ENCODE assay signal across 15 cellular contexts in genomic region chr9:108534741-108535140, GRCh38.
DNase-seq lines count a peak whose midpoint lies in the region; ATAC-seq and TF ChIP-seq lines count a peak whose summit lies in the region.
"Had no signal": no experiment of that assay in that cellular context is flagged by ENCODE, and none has a peak within 500 bp of the region (broad histone marks: within the 10 kb centered on the region; RNA-seq: fewer than 3 reads in every experiment).

No MANE protein-coding gene starts in this region.

- ATAC-seq in GM18519 (IDR thresholded peaks at IDR 0.05; ENCODE audit: low FRiP score, unreplicated experiment) (no peak), GM19351 (IDR thresholded peaks at IDR 0.05; ENCODE audit: unreplicated experiment) (no peak)

- H3K4me3 Mint-ChIP-seq in HFFc6: peak overlapping the region; percentile 49
- H3K4me3 Mint-ChIP-seq: activated naive CD8-positive, alpha-beta T cell treated with anti-CD3 and anti-CD28 coated beads for 36 hours had no signal

- H3K4me3 ChIP-seq in foreskin fibroblast (ENCODE audit: low read depth in 1 of 2, low read length in 2 of 2): no peak overlapping the region
- H3K4me3 ChIP-seq: SK-N-MC had no signal

- H3K9me3 Mint-ChIP-seq in HFFc6: peaks cover 9% of the 10 kb centered on the region
- H3K9me3 Mint-ChIP-seq: activated naive CD8-positive, alpha-beta T cell treated with anti-CD3 and anti-CD28 coated beads for 36 hours had no signal

- no peak for TF ChIP-seq CTCF in HFFc6 (IDR thresholded peaks at IDR 0.05)
- TF ChIP-seq CTCF in foreskin fibroblast (IDR thresholded peaks at IDR 0.05; ENCODE audit: low read depth, low read length): no peak
- TF ChIP-seq CTCF in GM10248 (IDR thresholded peaks at IDR 0.05; ENCODE audit: control extremely low read depth, extremely low read depth, low read depth, missing control alignments): no peak

- CTCF ChIA-PET in GM10248 (lab: Yijun Ruan, JAX): interaction anchor here (1.0 kb wide), 1 partner anchor 13 kb away, joined by 3 read pairs; no protein-coding TSS in a partner anchor

- H3K36me3 Mint-ChIP-seq in HFFc6 (ENCODE audit: low read depth): peaks cover 8% of the 10 kb centered on the region
- H3K36me3 Mint-ChIP-seq: activated naive CD8-positive, alpha-beta T cell treated with anti-CD3 and anti-CD28 coated beads for 36 hours had no signal

- DNase-seq in AG08395 (ENCODE audit: low spot score): peak; percentile 87
- DNase-seq in HFFc6: peak; percentile 82
- DNase-seq in amniotic epithelial cell (ENCODE audit: low read depth): peak; percentile 83
- peak; percentile 77 to 90 for DNase-seq in foreskin fibroblast
- no peak for DNase-seq in GM10248 (ENCODE audit: extremely low spot score)
- DNase-seq in NCI-H1417 treated with DMSO at 0.1 percent for 48 hours (lab: John Stamatoyannopoulos, UW): no peak
- DNase-seq: activated CD8-positive, alpha-beta memory T cell treated with anti-CD3 and anti-CD28 coated beads, Interleukin-2, amount 50 U/mL, for 4 hours; activated naive CD8-positive, alpha-beta T cell treated with anti-CD3 and anti-CD28 coated beads for 36 hours; dermis blood vessel endothelial cell; DMS79; stimulated activated CD8-positive, alpha-beta memory T cell treated with anti-CD3 and anti-CD28 coated beads, Interleukin-4, amount 100 ng/mL, for 48 hours; trophoblast cell had no signal

- peak overlapping the region; percentile 71 for H3K27ac Mint-ChIP-seq in HFFc6
- H3K27ac Mint-ChIP-seq: activated naive CD8-positive, alpha-beta T cell treated with anti-CD3 and anti-CD28 coated beads for 36 hours had no signal

- peaks cover 46% of the 10 kb centered on the region for H3K4me1 Mint-ChIP-seq in HFFc6 (ENCODE audit: low read depth)
- H3K4me1 Mint-ChIP-seq: activated naive CD8-positive, alpha-beta T cell treated with anti-CD3 and anti-CD28 coated beads for 36 hours had no signal

- POLR2A ChIA-PET in GM10248 (lab: Yijun Ruan, JAX): no interaction called here

- H3K27me3 Mint-ChIP-seq in HFFc6 (ENCODE audit: insufficient read depth): peaks cover 11% of the 10 kb centered on the region
- H3K27me3 Mint-ChIP-seq: activated naive CD8-positive, alpha-beta T cell treated with anti-CD3 and anti-CD28 coated beads for 36 hours had no signal

Comparison
In these comparisons a context has a peak if more than half of its experiments do, and no peak if none do; other contexts are left out.
1. DNase-seq: peak in AG08395 (single experiment), HFFc6 (single experiment), amniotic epithelial cell (single experiment) and foreskin fibroblast (2 of 2); none in GM10248 (single experiment) and NCI-H1417 treated with DMSO at 0.1 percent for 48 hours (single experiment).